In the genomic region with DNA sequence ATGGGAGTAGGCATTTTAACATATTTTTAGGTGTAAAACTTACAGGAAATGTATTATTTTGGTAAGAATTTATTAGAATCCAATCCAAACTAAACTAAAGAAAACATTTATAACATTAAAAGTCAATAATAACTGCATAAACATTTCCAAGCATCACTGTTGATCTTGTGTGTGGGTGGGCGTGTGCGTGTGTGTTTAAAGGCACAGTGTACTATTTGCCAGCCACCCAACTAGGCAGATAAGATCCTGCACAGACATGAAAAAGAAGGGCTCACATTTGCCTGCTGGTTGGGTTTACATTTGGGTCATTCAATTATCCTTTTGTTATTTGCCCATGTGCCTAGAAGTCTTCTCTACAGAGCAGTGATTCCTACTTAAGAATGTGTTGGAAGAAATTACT, we compare ENCODE assay signal across 1 cellular context.
A peak's percentile ranks its signal among the peaks of the same experiment; 100 is the strongest.
TF ChIP-seq lines count a peak whose summit lies in the region.

No MANE protein-coding gene starts in this region.

TF ChIP-seq in K562, 482 proteins besides CTCF, POLR2A, EP300 and RAD21 (continued from another document):
- TF ChIP-seq, protein P1, sequence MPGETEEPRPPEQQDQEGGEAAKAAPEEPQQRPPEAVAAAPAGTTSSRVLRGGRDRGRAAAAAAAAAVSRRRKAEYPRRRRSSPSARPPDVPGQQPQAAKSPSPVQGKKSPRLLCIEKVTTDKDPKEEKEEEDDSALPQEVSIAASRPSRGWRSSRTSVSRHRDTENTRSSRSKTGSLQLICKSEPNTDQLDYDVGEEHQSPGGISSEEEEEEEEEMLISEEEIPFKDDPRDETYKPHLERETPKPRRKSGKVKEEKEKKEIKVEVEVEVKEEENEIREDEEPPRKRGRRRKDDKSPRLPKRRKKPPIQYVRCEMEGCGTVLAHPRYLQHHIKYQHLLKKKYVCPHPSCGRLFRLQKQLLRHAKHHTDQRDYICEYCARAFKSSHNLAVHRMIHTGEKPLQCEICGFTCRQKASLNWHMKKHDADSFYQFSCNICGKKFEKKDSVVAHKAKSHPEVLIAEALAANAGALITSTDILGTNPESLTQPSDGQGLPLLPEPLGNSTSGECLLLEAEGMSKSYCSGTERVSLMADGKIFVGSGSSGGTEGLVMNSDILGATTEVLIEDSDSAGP (CRISPR knock-in tag; IDR thresholded peaks at IDR 0.05) = peak; percentile 83
- TF ChIP-seq RBM22 (IDR thresholded peaks at IDR 0.05; ENCODE audit: low read depth, low read length, poor library complexity, severe bottlenecking) = peak; percentile 51
- TF ChIP-seq EGR1 (conservative IDR thresholded peaks at IDR 0.05) = 0 out of 2 replicates have a peak, but pooled peaks have one; percentile 30
